In genomic region chr18:38909972-38910371, GRCh38 we compare ENCODE assay signal across 15 cellular contexts.
"Had no signal": no experiment of that assay in that cellular context is flagged by ENCODE, and none has a peak within 500 bp of the region (broad histone marks: within the 10 kb centered on the region; RNA-seq: fewer than 3 reads in every experiment).

No MANE protein-coding gene starts in this region.

- H3K4me3 ChIP-seq: esophagus muscularis mucosa, thoracic aorta, upper lobe of left lung had no signal

- H3K36me3 Mint-ChIP-seq: activated naive CD8-positive, alpha-beta T cell; brain; stimulated activated naive B cell treated with anti-CD40 and anti-IgM and Interleukin-4, amounts not matched to agents 10 μg/mL and 1 μg/mL and 100 μg/mL, for 72 hours had no signal

- FAIRE-seq: islet of Langerhans had no signal

- H3K27me3 ChIP-seq: esophagus muscularis mucosa, upper lobe of left lung had no signal

- H3K4me1 ChIP-seq: esophagus muscularis mucosa, upper lobe of left lung had no signal

- H3K27ac ChIP-seq: esophagus muscularis mucosa, thoracic aorta, upper lobe of left lung had no signal

- H3K9me3 Mint-ChIP-seq: brain; stimulated activated naive B cell treated with anti-CD40 and anti-IgM and Interleukin-4, amounts not matched to agents 10 μg/mL and 1 μg/mL and 100 μg/mL, for 72 hours had no signal

- DNase-seq: activated CD4-positive, alpha-beta T cell treated with anti-CD3 and anti-CD28 coated beads, Interleukin-2, amount 50 U/mL, for 1 hour; activated CD8-positive, alpha-beta memory T cell treated with anti-CD3 and anti-CD28 coated beads for 24 hours; cerebellar nuclear complex; effector CD4-positive, alpha-beta T cell; retina; stimulated activated naive B cell treated with anti-CD40 and anti-IgM and Interleukin-4, amounts not matched to agents 10 μg/mL and 1 μg/mL and 100 μg/mL, for 72 hours; T-helper 1 cell; upper lobe of left lung had no signal

- H3K27me3 Mint-ChIP-seq: activated naive CD8-positive, alpha-beta T cell; brain had no signal

- H3K36me3 ChIP-seq: esophagus muscularis mucosa, thoracic aorta, upper lobe of left lung had no signal

- ATAC-seq: activated CD4-positive, CD25-positive, alpha-beta regulatory T cell treated with anti-CD3 and anti-CD28 coated beads, Interleukin-2, amount 50 U/mL, for 24 hours; left lobe of liver; stimulated activated naive B cell treated with anti-CD40 and anti-IgM and Interleukin-4, amounts not matched to agents 10 μg/mL and 1 μg/mL and 100 μg/mL, for 72 hours had no signal

- H3K4me1 Mint-ChIP-seq: brain; stimulated activated naive B cell treated with anti-CD40 and anti-IgM and Interleukin-4, amounts not matched to agents 10 μg/mL and 1 μg/mL and 100 μg/mL, for 72 hours had no signal

- H3K4me3 Mint-ChIP-seq: activated naive CD8-positive, alpha-beta T cell; brain; stimulated activated naive B cell treated with anti-CD40 and anti-IgM and Interleukin-4, amounts not matched to agents 10 μg/mL and 1 μg/mL and 100 μg/mL, for 72 hours had no signal

- H3K9me3 ChIP-seq: esophagus muscularis mucosa, thoracic aorta, upper lobe of left lung had no signal

- H3K27ac Mint-ChIP-seq: activated naive CD8-positive, alpha-beta T cell; brain; stimulated activated naive B cell treated with anti-CD40 and anti-IgM and Interleukin-4, amounts not matched to agents 10 μg/mL and 1 μg/mL and 100 μg/mL, for 72 hours had no signal
